8 cellular contexts compared by ENCODE assay signal in genomic region chrX:72573158-72573511, GRCh38. TPM values are rescaled to one million over a fixed set of nuclear protein-coding genes. Genes with fewer than 3 reads are reported as not detected.
DNase-seq lines count a peak whose midpoint lies in the region; ATAC-seq and TF ChIP-seq lines count a peak whose summit lies in the region.

No MANE protein-coding gene starts in this region.

- intact Hi-C loops in body of pancreas (cut with DNase I), result no loop called here

- WGBS in body of pancreas, 2 donors, result 0% methylated on average over 7 of the region's 7 CpGs

- H3K27me3 Mint-ChIP-seq in activated naive CD4-positive, alpha-beta T cell treated with anti-CD3 and anti-CD28 coated beads, Interleukin-2, amount 50 U/mL, for 24 hours, result no peaks in the 10 kb centered on the region
- H3K27me3 Mint-ChIP-seq in chondrocyte (ENCODE audit: low read depth) (no peaks in the 10 kb centered on the region), neural crest cell (ENCODE audit: low read depth) (no peaks in the 10 kb centered on the region)

- ATAC-seq in HG03469 (IDR thresholded peaks at IDR 0.05; ENCODE audit: unreplicated experiment) (peak; percentile 14), body of pancreas (no peak)

- no peaks in the 10 kb centered on the region for H3K9me3 Mint-ChIP-seq in activated naive CD4-positive, alpha-beta T cell treated with anti-CD3 and anti-CD28 coated beads, Interleukin-2, amount 50 U/mL, for 24 hours
- H3K9me3 Mint-ChIP-seq in chondrocyte (ENCODE audit: low read depth) (peaks cover 3% of the 10 kb centered on the region), neural crest cell (no peaks in the 10 kb centered on the region)

- H3K27me3 ChIP-seq in body of pancreas, result no peaks in the 10 kb centered on the region

- H3K4me3 ChIP-seq in body of pancreas, result no peak overlapping the region

- H3K9me3 ChIP-seq in body of pancreas, result no peaks in the 10 kb centered on the region

- no peaks in the 10 kb centered on the region for H3K36me3 ChIP-seq in body of pancreas (replicated peaks in 1 of 2; ENCODE audit: insufficient read depth in 1 of 2, low read depth in 2 of 2)

- peak overlapping the region; percentile 89 for H3K4me3 Mint-ChIP-seq in activated naive CD4-positive, alpha-beta T cell treated with anti-CD3 and anti-CD28 coated beads, Interleukin-2, amount 50 U/mL, for 24 hours
- H3K4me3 Mint-ChIP-seq in chondrocyte (ENCODE audit: unreplicated experiment) (peak overlapping the region; percentile 94), neural crest cell (peak overlapping the region; percentile 98)

- no peak for DNase-seq in activated naive CD4-positive, alpha-beta T cell (lab: John Stamatoyannopoulos, UW)
- DNase-seq in chondrocyte (ENCODE audit: low spot score) (no peak), neural crest cell (ENCODE audit: low read depth, low spot score) (no peak), body of pancreas (no peak), ureter (ENCODE audit: low spot score) (no peak)
- no peak for DNase-seq in activated CD4-positive, alpha-beta T cell treated with anti-CD3 and anti-CD28 coated beads for 48 hours

- peaks cover 6% of the 10 kb centered on the region for H3K4me1 ChIP-seq in body of pancreas

- TF ChIP-seq POLR2A in body of pancreas (IDR thresholded peaks at IDR 0.05), result no peak

- peaks cover 8% of the 10 kb centered on the region for H3K4me1 Mint-ChIP-seq in activated naive CD4-positive, alpha-beta T cell treated with anti-CD3 and anti-CD28 coated beads, Interleukin-2, amount 50 U/mL, for 24 hours
- peaks cover 5% of the 10 kb centered on the region for H3K4me1 Mint-ChIP-seq in chondrocyte (ENCODE audit: low read depth)
- H3K4me1 Mint-ChIP-seq in neural crest cell, result peaks cover 9% of the 10 kb centered on the region

- peak overlapping the region; percentile 89 for H3K27ac Mint-ChIP-seq in activated naive CD4-positive, alpha-beta T cell treated with anti-CD3 and anti-CD28 coated beads, Interleukin-2, amount 50 U/mL, for 24 hours
- peak overlapping the region; percentile 94 for H3K27ac Mint-ChIP-seq in chondrocyte (ENCODE audit: unreplicated experiment)
- H3K27ac Mint-ChIP-seq in neural crest cell (ENCODE audit: unreplicated experiment), result peak overlapping the region; percentile 98

- TF ChIP-seq CTCF in chondrocyte (IDR thresholded peaks at IDR 0.05) (peak; percentile 23), neural crest cell (conservative IDR thresholded peaks at IDR 0.05) (no peak), body of pancreas (IDR thresholded peaks at IDR 0.05) (no peak)

- peak overlapping the region in 1 of 4 donors; percentile 49 for H3K27ac ChIP-seq in body of pancreas

- no peaks in the 10 kb centered on the region for H3K36me3 Mint-ChIP-seq in activated naive CD4-positive, alpha-beta T cell treated with anti-CD3 and anti-CD28 coated beads, Interleukin-2, amount 50 U/mL, for 24 hours
- peaks cover 3% of the 10 kb centered on the region for H3K36me3 Mint-ChIP-seq in chondrocyte (ENCODE audit: low read depth)
- peaks cover 6% of the 10 kb centered on the region for H3K36me3 Mint-ChIP-seq in neural crest cell (ENCODE audit: low read depth)

RNA-seq across cellular contexts. Expression of gene HDAC8, which starts 0.5 kb away (rescaled TPM):
- 22.2 to 35.1 TPM (median 23.0 TPM) in 3 replicates for total RNA-seq in chondrocyte
- 31.0 and 34.4 TPM in 2 replicates for total RNA-seq in neural crest cell
- 10 to 100 TPM; 16.2 to 25.9 TPM for total RNA-seq in body of pancreas
- 42.1 TPM for total RNA-seq in ureter
